1 cellular context compared by ENCODE assay signal in genomic region chr4:2256156-2256731, GRCh38.
TF ChIP-seq lines count a peak whose summit lies in the region.

No MANE protein-coding gene starts in this region.

TF ChIP-seq in GM12878, 131 proteins besides CTCF, POLR2A, EP300 and RAD21:
- no peak for TF ChIP-seq TBL1XR1 (IDR thresholded peaks at IDR 0.05; ENCODE audit: low read depth, low read length)
- no peak for TF ChIP-seq IRF4 (IDR thresholded peaks at IDR 0.05; ENCODE audit: low read depth, low read length)
- TF ChIP-seq NR2F1 (conservative IDR thresholded peaks at IDR 0.05) = no peak
- TF ChIP-seq NR2C1 (IDR thresholded peaks at IDR 0.05) = 0 out of 2 replicates have a peak, but pooled peaks have one; percentile 6
